In the genomic region with DNA sequence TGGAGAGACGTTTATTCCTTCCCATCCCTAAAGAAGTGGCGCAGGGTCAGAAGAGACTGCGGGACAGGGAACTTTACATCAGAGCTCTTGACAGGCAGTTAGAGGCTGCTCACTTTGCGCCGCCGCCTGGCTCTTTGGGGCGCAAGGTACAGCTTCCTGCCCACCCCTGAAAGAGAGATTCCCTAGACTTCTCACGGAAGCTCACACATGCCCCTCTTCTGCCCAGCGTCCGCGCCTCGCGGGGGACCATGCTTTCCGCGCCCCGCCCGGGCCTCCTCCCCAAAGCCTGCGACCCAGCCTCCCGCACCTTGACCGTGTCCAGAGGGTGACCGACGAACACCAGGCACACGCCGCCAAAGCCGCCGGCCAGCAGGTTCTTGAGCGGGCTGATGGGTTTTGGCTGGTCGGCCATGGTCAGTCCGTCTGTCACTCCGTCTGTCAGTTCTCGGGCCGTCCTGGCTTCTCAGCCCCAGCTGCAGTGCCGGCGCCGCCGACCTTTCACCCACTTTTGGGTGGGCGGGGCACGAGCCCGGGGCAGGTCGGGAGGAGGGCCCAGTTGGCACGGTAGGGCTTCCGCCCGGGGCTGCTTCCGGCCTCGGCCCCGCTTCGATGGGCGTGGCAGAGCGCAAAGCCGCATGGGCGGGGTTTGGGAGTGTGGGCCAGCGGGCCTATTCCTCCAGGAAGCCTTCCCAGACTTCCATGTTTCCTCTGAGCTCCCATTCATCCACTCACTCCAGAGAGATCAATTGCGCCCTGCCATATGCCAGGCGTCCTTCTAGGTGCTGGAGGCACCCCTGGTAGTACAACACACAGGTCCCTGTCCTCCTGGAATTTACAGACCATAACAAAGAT, we compare ENCODE assay signal across 8 cellular contexts. TPM values are rescaled to one million over a fixed set of nuclear protein-coding genes. Genes with fewer than 3 reads are reported as not detected.
DNase-seq lines count a peak whose midpoint lies in the region; ATAC-seq and TF ChIP-seq lines count a peak whose summit lies in the region.

A gene with protein sequence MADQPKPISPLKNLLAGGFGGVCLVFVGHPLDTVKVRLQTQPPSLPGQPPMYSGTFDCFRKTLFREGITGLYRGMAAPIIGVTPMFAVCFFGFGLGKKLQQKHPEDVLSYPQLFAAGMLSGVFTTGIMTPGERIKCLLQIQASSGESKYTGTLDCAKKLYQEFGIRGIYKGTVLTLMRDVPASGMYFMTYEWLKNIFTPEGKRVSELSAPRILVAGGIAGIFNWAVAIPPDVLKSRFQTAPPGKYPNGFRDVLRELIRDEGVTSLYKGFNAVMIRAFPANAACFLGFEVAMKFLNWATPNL (minus strand): TSS at position 500 of the 852 bp plus-strand sequence. CDS start 88 bp downstream, at position 412.

- H4K20me1 ChIP-seq in OCI-LY7 (ENCODE audit: insufficient read depth, low read length): no peaks in the 10 kb centered on the region

- H3K4me3 ChIP-seq in OCI-LY7 (ENCODE audit: low read depth, low read length, poor library complexity, severe bottlenecking): peak within 1 kb of the TSS; percentile 85
- H3K4me3 ChIP-seq in esophagus (ENCODE audit: low read depth in 1 of 2, low read length in 2 of 2): peak within 1 kb of the TSS; percentile 82 to 88
- peak within 1 kb of the TSS; percentile 60 for H3K4me3 ChIP-seq in mucosa of stomach (ENCODE audit: low read length)

- no peaks in the 10 kb centered on the region; the same call in 1 of the 2 replicates for H3K79me2 ChIP-seq in OCI-LY7 (ENCODE audit: insufficient read depth, low read depth, low read length)

- H3K4me1 ChIP-seq in OCI-LY7 (ENCODE audit: insufficient read depth, low read length, poor library complexity, severe bottlenecking): peaks cover 36% of the 10 kb centered on the region
- H3K4me1 ChIP-seq in esophagus (ENCODE audit: control insufficient read depth in 2 of 2, insufficient read depth in 2 of 2, low read length in 1 of 2): peaks cover 0 to 7% of the 10 kb centered on the region in 2 donors
- peaks cover 13% of the 10 kb centered on the region for H3K4me1 ChIP-seq in mucosa of stomach (ENCODE audit: control insufficient read depth, insufficient read depth, low read length)

- no peaks in the 10 kb centered on the region for H3K9me2 ChIP-seq in OCI-LY7 (ENCODE audit: insufficient read depth, low read length)

- H3K36me3 ChIP-seq in OCI-LY7 (ENCODE audit: insufficient read depth, low read length) (no peaks in the 10 kb centered on the region), esophagus (ENCODE audit: control insufficient read depth in 2 of 2, insufficient read depth in 2 of 2, low read length in 1 of 2) (no peaks in the 10 kb centered on the region), mucosa of stomach (ENCODE audit: control insufficient read depth, insufficient read depth, low read length) (no peaks in the 10 kb centered on the region)

- peak; percentile 83 for DNase-seq in CMK (ENCODE audit: low read depth)
- peak; percentile 83 for DNase-seq in HK-2 (ENCODE audit: unreplicated experiment)
- DNase-seq in OCI-LY7 (ENCODE audit: low spot score): peak; percentile 93
- peak; percentile 94 for DNase-seq in activated T-cell treated with anti-CD3 and anti-CD28 coated beads for 48 hours (ENCODE audit: low read depth)
- peak; percentile 94 for DNase-seq in stimulated activated CD8-positive, alpha-beta memory T cell treated with anti-CD3 and anti-CD28 coated beads, Interleukin-4, amount 100 ng/mL, for 48 hours

- POLR2A ChIA-PET in OCI-LY7 (lab: Charles Lee): interaction anchor here (0.5 to 2.3 kb wide), 5 partner anchors 15 to 42 kb away, joined by 3 to 10 read pairs (median 7); no protein-coding TSS in a partner anchor

- peak; percentile 91 for ATAC-seq in GM19452 (IDR thresholded peaks at IDR 0.05; ENCODE audit: unreplicated experiment)

- H3K9ac ChIP-seq in mucosa of stomach (ENCODE audit: low read length): peak within 1 kb of the TSS; percentile 56

- WGBS in esophagus, 2 donors: 2 to 3% methylated on average over 51 to 54 of the region's 54 CpGs

- TF ChIP-seq CTCF in OCI-LY7 (conservative IDR thresholded peaks at IDR 0.05; ENCODE audit: low read length): 0 out of 2 replicates have a peak, but pooled peaks have one; percentile 25

- BruUV-seq in OCI-LY7 (replicated peaks; lab: Mats Ljungman, UMichigan): no TSS peak

- intact Hi-C loops in OCI-LY7 (cut with micrococcal nuclease; ENCODE audit: unreplicated experiment): loop anchor here (1.0 kb wide), 1 partner anchor 20 kb away; a partner anchor contains a TSS

- CTCF ChIA-PET in OCI-LY7 (lab: Charles Lee; ENCODE audit: unreplicated experiment): interaction anchor here (1.0 kb wide), 1 partner anchor 17 kb away, joined by 3 read pairs; no protein-coding TSS in a partner anchor

- peak within 1 kb of the TSS; percentile 89 for H2AFZ ChIP-seq in OCI-LY7 (ENCODE audit: low read length)

- H3K27me3 ChIP-seq in esophagus (ENCODE audit: control insufficient read depth in 1 of 2, insufficient read depth in 2 of 2, low read length in 2 of 2) (no peaks in the 10 kb centered on the region), mucosa of stomach (ENCODE audit: control insufficient read depth, insufficient read depth, low read length) (no peaks in the 10 kb centered on the region)

- peak within 1 kb of the TSS; percentile 36 for H3K27ac ChIP-seq in OCI-LY7 (ENCODE audit: low read depth, low read length, poor library complexity, severe bottlenecking)
- H3K27ac ChIP-seq in esophagus (ENCODE audit: low read depth in 2 of 2, low read length in 1 of 2): peak within 1 kb of the TSS; percentile 76 to 88

- H3K4me2 ChIP-seq in OCI-LY7 (ENCODE audit: low read length): peak within 1 kb of the TSS; percentile 87

- no peaks in the 10 kb centered on the region for H3K9me3 ChIP-seq in OCI-LY7 (ENCODE audit: low read length)
- no peaks in the 10 kb centered on the region for H3K9me3 ChIP-seq in esophagus (ENCODE audit: control insufficient read depth in 2 of 2, insufficient read depth in 1 of 2, low read depth in 1 of 2, low read length in 1 of 2)
- H3K9me3 ChIP-seq in mucosa of stomach (ENCODE audit: control insufficient read depth, low read length): no peaks in the 10 kb centered on the region

RNA-seq across cellular contexts. Expression of the gene that starts here (rescaled TPM):
- 20.9 and 21.3 TPM in 2 replicates for total RNA-seq in OCI-LY7 (2014; rRNA removed; shearing (Covaris generic))
- total RNA-seq in OCI-LY7 (2022): 19.1 and 20.1 TPM in 2 replicates
- polyA plus RNA-seq in esophagus: 1 to 10 TPM; 5.8 to 9.0 TPM

Comparison
In these comparisons a context has a peak if more than half of its experiments do, and no peak if none do; other contexts are left out.
1. Peak in every context shown above with its lines: DNase-seq, ATAC-seq, H3K4me3 ChIP-seq and H3K27ac ChIP-seq.